In the genomic region with DNA sequence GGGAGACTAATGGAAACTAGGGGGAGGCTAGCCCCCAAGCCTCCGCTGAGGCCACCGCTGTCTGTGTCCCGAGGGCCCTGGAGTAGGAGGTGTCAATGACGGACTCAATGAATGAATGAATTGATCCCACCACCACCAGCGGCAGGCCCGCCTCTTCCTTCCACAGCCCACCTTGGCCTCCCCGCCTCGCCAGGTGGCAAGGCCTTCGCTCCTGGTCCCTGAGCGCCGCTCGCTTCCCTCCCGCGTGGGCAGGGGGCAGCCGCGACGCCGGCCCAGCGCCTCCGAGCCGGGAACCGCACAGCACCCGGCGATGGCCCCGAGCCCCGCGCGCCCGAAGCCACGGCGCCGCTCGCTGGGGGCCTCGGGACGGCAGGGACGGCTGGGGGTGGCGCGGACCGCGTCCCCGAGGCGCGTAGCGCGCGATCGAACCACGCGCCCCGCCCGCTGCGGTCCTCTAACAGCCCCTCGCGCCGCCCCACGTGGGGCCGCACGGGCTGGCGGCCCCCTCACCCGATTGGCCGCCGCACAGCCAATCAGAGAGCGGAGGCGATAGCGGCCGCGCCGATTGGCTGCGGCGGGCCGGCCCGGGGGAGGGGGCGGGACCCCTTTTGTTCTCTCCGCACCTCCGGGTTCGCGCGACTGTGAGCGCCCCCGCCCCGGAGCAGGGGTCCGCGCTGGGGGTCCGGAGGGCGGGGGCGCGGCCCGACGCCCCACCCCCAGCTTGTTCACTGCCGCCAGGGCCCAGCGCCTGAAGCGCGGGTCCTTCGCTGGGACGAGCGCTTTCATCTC, we compare ENCODE assay signal across 1 cellular context.
A peak's percentile ranks its signal among the peaks of the same experiment; 100 is the strongest.
TF ChIP-seq lines count a peak whose summit lies in the region.

No MANE protein-coding gene starts in this region.

TF ChIP-seq in K562, 482 proteins besides CTCF, POLR2A, EP300 and RAD21 (continued from another document and continues in another):
- TF ChIP-seq MYNN (IDR thresholded peaks at IDR 0.05) (no peak), MYNN (CRISPR knock-in tag; IDR thresholded peaks at IDR 0.05) (no peak), NR3C1 (CRISPR knock-in tag; IDR thresholded peaks at IDR 0.05) (0 out of 2 replicates have a peak, but pooled peaks have one; percentile 45), ZNF584 (CRISPR knock-in tag; IDR thresholded peaks at IDR 0.05; ENCODE audit: low read depth) (no peak), NR2F6 (CRISPR knock-in tag; IDR thresholded peaks at IDR 0.05) (no peak), MTA3 (IDR thresholded peaks at IDR 0.05; ENCODE audit: borderline replicate concordance) (peak; percentile 72; the same call in 1 of the 2 replicates), ZNF695 (CRISPR knock-in tag; IDR thresholded peaks at IDR 0.05) (no peak), HNRNPK (IDR thresholded peaks at IDR 0.05; ENCODE audit: low read depth, low read length, poor library complexity, severe bottlenecking) (no peak), SIN3B (IDR thresholded peaks at IDR 0.05; ENCODE audit: low read depth) (peak; percentile 55; the same call in 1 of the 2 replicates), THRAP3 (IDR thresholded peaks at IDR 0.05; ENCODE audit: borderline replicate concordance) (no peak), SP1 (CRISPR knock-in tag; IDR thresholded peaks at IDR 0.05) (no peak), XRCC4 (IDR thresholded peaks at IDR 0.05; ENCODE audit: extremely low read depth, insufficient read depth, insufficient read length) (no peak), STAT5B (CRISPR knock-in tag; IDR thresholded peaks at IDR 0.05) (no peak), ZNF197 (CRISPR knock-in tag; IDR thresholded peaks at IDR 0.05; ENCODE audit: low read depth) (no peak), ZNF121 (CRISPR knock-in tag; conservative IDR thresholded peaks at IDR 0.05) (no peak), LCOR (CRISPR knock-in tag; IDR thresholded peaks at IDR 0.05) (no peak), YY1 (IDR thresholded peaks at IDR 0.05; ENCODE audit: borderline replicate concordance in 1 of 3, control insufficient read depth in 1 of 3, extremely low read depth in 1 of 3, insufficient read depth in 3 of 3, insufficient read length in 1 of 3, insufficient replicate concordance in 2 of 3, low read depth in 1 of 3, low read length in 2 of 3) (no peak), NELFE (IDR thresholded peaks at IDR 0.05; ENCODE audit: insufficient read depth, insufficient read length) (no peak), KAT7 (CRISPR knock-in tag; IDR thresholded peaks at IDR 0.05; ENCODE audit: borderline replicate concordance) (no peak), FOSL1 (tag; conservative IDR thresholded peaks at IDR 0.05) (no peak), HEY1 (CRISPR knock-in tag; IDR thresholded peaks at IDR 0.05; ENCODE audit: borderline replicate concordance) (no peak), ZFP30 (CRISPR knock-in tag; IDR thresholded peaks at IDR 0.05; ENCODE audit: borderline replicate concordance) (no peak), NFATC3 (IDR thresholded peaks at IDR 0.05) (no peak), ARID1B (IDR thresholded peaks at IDR 0.05) (no peak), CHD2 (IDR thresholded peaks at IDR 0.05; ENCODE audit: low read depth, low read length) (peak; percentile 76), PML (IDR thresholded peaks at IDR 0.05; ENCODE audit: low read length) (no peak), ZNF311 (CRISPR knock-in tag; IDR thresholded peaks at IDR 0.05) (no peak), FIP1L1 (IDR thresholded peaks at IDR 0.05; ENCODE audit: low read depth, low read length, poor library complexity, severe bottlenecking) (peak; percentile 69), ZNF589 (CRISPR knock-in tag; IDR thresholded peaks at IDR 0.05; ENCODE audit: low read depth) (peak; percentile 73; the same call in 1 of the 2 replicates), ZNF79 (CRISPR knock-in tag; IDR thresholded peaks at IDR 0.05; ENCODE audit: low read depth) (no peak), SLC30A9 (CRISPR knock-in tag; IDR thresholded peaks at IDR 0.05) (no peak), EGR1 (conservative IDR thresholded peaks at IDR 0.05) (peak; percentile 16; the same call in 1 of the 2 replicates), ZNF445 (CRISPR knock-in tag; IDR thresholded peaks at IDR 0.05; ENCODE audit: low read depth) (no peak), ZNF146 (CRISPR knock-in tag; IDR thresholded peaks at IDR 0.05; ENCODE audit: unreplicated experiment) (no peak), SMARCA4 (IDR thresholded peaks at IDR 0.05) (no peak)
- TF ChIP-seq, protein P1, sequence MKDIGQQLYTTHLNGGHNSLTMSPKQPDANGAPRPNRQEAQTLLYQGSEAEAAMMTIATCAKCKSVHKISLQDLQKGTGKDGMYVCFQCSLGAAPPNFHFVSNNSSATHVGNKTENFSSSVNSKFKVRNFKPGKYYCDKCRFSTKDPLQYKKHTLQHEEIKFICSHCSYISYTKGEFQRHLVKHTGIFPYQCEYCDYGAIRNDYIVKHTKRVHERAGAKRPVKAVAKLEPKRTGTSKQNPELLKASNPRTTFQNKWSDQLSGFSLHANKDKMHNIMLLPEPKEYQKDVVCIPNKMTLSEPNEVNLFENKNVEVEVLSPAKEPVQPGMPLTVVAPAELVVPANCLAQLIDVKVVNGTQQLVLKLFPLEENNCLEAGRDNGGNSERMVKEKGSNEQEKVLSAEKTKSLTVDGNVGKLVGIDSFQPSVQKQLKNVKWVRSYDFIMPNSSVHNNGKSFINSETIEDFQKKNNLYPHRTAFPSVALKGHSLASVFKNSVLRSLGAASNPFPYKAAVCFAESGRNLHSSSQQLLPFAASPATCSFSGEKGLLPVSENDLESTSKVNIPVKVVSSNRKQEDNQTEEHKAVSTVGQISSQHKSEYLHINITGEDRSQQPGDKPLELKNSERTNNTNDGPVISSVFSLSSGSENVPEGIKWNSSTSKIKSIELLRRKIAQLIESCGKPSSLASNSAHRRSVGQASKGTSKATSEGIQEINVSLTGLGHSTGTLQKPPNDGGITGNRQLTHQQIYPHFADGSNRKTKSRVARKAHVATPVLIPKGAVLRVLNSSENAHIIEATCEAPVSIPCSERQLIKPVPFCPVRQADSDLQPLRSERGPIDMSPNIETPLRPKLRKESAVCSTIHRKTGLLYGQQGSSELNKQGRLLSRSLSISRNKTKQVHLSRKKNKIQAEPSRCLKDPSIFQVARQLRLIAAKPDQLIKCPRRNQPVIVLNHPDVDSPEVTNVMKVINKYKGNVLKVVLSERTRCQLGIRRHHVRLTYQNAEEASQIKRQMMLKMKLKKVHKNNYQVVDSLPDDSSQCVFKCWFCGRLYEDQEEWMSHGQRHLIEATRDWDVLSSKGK (CRISPR knock-in tag; IDR thresholded peaks at IDR 0.05): no peak
- TF ChIP-seq, protein P2, sequence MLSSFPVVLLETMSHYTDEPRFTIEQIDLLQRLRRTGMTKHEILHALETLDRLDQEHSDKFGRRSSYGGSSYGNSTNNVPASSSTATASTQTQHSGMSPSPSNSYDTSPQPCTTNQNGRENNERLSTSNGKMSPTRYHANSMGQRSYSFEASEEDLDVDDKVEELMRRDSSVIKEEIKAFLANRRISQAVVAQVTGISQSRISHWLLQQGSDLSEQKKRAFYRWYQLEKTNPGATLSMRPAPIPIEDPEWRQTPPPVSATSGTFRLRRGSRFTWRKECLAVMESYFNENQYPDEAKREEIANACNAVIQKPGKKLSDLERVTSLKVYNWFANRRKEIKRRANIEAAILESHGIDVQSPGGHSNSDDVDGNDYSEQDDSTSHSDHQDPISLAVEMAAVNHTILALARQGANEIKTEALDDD (IDR thresholded peaks at IDR 0.05): no peak
- TF ChIP-seq, protein P3, sequence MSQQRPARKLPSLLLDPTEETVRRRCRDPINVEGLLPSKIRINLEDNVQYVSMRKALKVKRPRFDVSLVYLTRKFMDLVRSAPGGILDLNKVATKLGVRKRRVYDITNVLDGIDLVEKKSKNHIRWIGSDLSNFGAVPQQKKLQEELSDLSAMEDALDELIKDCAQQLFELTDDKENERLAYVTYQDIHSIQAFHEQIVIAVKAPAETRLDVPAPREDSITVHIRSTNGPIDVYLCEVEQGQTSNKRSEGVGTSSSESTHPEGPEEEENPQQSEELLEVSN (IDR thresholded peaks at IDR 0.05; ENCODE audit: borderline replicate concordance in 1 of 2, extremely low read depth in 1 of 2, insufficient read depth in 1 of 2, insufficient read length in 1 of 2, low read depth in 1 of 2, low read length in 1 of 2, poor library complexity in 1 of 2, severe bottlenecking in 1 of 2): peak; percentile 96 to 99
- TF ChIP-seq, protein P4, sequence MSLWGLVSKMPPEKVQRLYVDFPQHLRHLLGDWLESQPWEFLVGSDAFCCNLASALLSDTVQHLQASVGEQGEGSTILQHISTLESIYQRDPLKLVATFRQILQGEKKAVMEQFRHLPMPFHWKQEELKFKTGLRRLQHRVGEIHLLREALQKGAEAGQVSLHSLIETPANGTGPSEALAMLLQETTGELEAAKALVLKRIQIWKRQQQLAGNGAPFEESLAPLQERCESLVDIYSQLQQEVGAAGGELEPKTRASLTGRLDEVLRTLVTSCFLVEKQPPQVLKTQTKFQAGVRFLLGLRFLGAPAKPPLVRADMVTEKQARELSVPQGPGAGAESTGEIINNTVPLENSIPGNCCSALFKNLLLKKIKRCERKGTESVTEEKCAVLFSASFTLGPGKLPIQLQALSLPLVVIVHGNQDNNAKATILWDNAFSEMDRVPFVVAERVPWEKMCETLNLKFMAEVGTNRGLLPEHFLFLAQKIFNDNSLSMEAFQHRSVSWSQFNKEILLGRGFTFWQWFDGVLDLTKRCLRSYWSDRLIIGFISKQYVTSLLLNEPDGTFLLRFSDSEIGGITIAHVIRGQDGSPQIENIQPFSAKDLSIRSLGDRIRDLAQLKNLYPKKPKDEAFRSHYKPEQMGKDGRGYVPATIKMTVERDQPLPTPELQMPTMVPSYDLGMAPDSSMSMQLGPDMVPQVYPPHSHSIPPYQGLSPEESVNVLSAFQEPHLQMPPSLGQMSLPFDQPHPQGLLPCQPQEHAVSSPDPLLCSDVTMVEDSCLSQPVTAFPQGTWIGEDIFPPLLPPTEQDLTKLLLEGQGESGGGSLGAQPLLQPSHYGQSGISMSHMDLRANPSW (CRISPR knock-in tag; IDR thresholded peaks at IDR 0.05): no peak
- TF ChIP-seq, protein P5, sequence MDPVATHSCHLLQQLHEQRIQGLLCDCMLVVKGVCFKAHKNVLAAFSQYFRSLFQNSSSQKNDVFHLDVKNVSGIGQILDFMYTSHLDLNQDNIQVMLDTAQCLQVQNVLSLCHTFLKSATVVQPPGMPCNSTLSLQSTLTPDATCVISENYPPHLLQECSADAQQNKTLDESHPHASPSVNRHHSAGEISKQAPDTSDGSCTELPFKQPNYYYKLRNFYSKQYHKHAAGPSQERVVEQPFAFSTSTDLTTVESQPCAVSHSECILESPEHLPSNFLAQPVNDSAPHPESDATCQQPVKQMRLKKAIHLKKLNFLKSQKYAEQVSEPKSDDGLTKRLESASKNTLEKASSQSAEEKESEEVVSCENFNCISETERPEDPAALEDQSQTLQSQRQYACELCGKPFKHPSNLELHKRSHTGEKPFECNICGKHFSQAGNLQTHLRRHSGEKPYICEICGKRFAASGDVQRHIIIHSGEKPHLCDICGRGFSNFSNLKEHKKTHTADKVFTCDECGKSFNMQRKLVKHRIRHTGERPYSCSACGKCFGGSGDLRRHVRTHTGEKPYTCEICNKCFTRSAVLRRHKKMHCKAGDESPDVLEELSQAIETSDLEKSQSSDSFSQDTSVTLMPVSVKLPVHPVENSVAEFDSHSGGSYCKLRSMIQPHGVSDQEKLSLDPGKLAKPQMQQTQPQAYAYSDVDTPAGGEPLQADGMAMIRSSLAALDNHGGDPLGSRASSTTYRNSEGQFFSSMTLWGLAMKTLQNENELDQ (CRISPR knock-in tag; IDR thresholded peaks at IDR 0.05; ENCODE audit: borderline replicate concordance): no peak
- TF ChIP-seq, protein P6, sequence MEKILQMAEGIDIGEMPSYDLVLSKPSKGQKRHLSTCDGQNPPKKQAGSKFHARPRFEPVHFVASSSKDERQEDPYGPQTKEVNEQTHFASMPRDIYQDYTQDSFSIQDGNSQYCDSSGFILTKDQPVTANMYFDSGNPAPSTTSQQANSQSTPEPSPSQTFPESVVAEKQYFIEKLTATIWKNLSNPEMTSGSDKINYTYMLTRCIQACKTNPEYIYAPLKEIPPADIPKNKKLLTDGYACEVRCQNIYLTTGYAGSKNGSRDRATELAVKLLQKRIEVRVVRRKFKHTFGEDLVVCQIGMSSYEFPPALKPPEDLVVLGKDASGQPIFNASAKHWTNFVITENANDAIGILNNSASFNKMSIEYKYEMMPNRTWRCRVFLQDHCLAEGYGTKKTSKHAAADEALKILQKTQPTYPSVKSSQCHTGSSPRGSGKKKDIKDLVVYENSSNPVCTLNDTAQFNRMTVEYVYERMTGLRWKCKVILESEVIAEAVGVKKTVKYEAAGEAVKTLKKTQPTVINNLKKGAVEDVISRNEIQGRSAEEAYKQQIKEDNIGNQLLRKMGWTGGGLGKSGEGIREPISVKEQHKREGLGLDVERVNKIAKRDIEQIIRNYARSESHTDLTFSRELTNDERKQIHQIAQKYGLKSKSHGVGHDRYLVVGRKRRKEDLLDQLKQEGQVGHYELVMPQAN (IDR thresholded peaks at IDR 0.05; ENCODE audit: borderline replicate concordance): no peak; the same call in 1 of the 2 replicates
- TF ChIP-seq, protein P7, sequence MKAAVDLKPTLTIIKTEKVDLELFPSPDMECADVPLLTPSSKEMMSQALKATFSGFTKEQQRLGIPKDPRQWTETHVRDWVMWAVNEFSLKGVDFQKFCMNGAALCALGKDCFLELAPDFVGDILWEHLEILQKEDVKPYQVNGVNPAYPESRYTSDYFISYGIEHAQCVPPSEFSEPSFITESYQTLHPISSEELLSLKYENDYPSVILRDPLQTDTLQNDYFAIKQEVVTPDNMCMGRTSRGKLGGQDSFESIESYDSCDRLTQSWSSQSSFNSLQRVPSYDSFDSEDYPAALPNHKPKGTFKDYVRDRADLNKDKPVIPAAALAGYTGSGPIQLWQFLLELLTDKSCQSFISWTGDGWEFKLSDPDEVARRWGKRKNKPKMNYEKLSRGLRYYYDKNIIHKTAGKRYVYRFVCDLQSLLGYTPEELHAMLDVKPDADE (conservative IDR thresholded peaks at IDR 0.05; ENCODE audit: control insufficient read depth, low read depth, low read length): no peak
- TF ChIP-seq, protein P8, sequence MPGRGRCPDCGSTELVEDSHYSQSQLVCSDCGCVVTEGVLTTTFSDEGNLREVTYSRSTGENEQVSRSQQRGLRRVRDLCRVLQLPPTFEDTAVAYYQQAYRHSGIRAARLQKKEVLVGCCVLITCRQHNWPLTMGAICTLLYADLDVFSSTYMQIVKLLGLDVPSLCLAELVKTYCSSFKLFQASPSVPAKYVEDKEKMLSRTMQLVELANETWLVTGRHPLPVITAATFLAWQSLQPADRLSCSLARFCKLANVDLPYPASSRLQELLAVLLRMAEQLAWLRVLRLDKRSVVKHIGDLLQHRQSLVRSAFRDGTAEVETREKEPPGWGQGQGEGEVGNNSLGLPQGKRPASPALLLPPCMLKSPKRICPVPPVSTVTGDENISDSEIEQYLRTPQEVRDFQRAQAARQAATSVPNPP (IDR thresholded peaks at IDR 0.05; ENCODE audit: borderline replicate concordance, insufficient read depth, insufficient read length): no peak
- TF ChIP-seq, protein P9, sequence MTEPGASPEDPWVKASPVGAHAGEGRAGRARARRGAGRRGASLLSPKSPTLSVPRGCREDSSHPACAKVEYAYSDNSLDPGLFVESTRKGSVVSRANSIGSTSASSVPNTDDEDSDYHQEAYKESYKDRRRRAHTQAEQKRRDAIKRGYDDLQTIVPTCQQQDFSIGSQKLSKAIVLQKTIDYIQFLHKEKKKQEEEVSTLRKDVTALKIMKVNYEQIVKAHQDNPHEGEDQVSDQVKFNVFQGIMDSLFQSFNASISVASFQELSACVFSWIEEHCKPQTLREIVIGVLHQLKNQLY (CRISPR knock-in tag; conservative IDR thresholded peaks at IDR 0.05): no peak
